Comparison of ENCODE assay signal across 19 cellular contexts in the genomic region with DNA sequence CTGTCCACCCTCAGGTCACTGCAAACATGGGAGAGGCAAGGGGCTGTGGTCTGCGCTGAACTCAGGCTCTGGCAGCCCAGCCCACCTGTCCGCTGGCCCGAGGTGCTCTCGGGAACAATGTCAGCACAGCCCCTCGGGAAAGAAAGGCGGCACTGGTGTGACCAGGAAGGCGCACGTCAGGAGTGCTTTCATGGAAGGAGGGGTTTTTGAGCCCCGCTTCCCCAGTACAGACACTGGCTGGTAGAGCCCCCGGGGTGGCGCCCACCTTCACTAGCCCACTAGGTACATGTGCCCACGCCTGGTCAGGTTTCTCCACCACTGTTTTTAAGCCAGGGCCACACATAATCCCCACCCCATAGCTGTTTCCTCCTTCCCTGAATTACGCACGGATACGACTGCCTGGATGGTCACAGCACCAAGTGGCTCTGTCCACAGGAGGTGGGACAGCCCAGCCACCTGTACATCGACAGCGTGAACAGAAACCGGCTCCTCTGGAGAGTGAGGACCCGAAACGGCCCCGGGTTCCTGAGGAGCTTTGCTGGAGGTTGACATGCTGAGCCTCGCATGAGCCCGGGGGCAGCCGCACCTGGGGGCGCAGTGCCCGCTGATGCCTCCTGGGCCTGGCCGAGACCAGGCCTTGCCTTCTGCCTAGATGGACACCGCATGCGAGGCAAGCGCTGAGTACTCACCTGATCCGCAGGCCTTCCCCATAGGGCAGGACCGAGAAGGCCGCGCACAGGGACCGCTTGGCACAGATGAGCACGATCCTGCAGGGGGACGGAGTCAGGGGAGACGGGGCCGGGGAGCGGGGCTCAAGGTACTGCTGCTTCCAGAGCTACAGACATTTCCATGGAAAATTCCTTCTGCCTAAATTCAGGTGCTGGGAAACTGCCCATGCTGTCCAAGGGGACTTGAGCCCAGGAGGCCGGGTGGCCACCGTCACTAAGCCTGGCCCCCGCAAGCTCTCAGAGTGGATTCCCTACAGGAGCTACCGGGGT. TPM values are rescaled to one million over a fixed set of nuclear protein-coding genes. Genes with fewer than 3 reads are reported as not detected.
DNase-seq lines count a peak whose midpoint lies in the region; ATAC-seq, FAIRE-seq and TF ChIP-seq lines count a peak whose summit lies in the region.
"Had no signal": no experiment of that assay in that cellular context is flagged by ENCODE, and none has a peak within 500 bp of the region (broad histone marks: within the 10 kb centered on the region; RNA-seq: fewer than 3 reads in every experiment).

No MANE protein-coding gene starts in this region.

- in situ Hi-C loops in K562 (cut with MboI) = no loop called here

- H3K9me3 ChIP-seq in Caco-2 (no peaks in the 10 kb centered on the region), K562 (replicated peaks; ENCODE audit: control insufficient read depth, insufficient read depth, low read depth, low read length) (no peaks in the 10 kb centered on the region), colonic mucosa (no peaks in the 10 kb centered on the region)
- H3K9me3 ChIP-seq: A549, BE2C had no signal

- no peaks in the 10 kb centered on the region for H4K20me1 ChIP-seq in K562 (replicated peaks; ENCODE audit: control insufficient read depth, insufficient read depth, low read length)

- H3K27ac ChIP-seq in K562 (ENCODE audit: extremely low read depth, low read depth, low read length) (no peak overlapping the region), colonic mucosa (no peak overlapping the region)
- H3K27ac ChIP-seq: A549, C4-2B, GM23248 had no signal

- TF ChIP-seq RAD21 in K562 (CRISPR knock-in tag; conservative IDR thresholded peaks at IDR 0.05 in 1 of 2, IDR thresholded peaks at IDR 0.05 in 1 of 2) = no peak

- WGBS in K562 (ENCODE audit: insufficient coverage, low coverage, missing lambda C conversion rate) = 85% methylated on average over 35 of the region's 44 CpGs

- FAIRE-seq in HTR-8/SVneo (lab: Jason Lieb, UNC) = peak; percentile 81
- FAIRE-seq in K562 (lab: Jason Lieb, UNC) = no peak
- FAIRE-seq: A549, D721Med, G401.6, GM12891 had no signal

- peaks cover 1% of the 10 kb centered on the region; the same call in 1 of the 2 replicates for H3K36me3 ChIP-seq in Caco-2 (ENCODE audit: control insufficient read depth, insufficient read depth, low read length)
- peaks cover 17% of the 10 kb centered on the region for H3K36me3 ChIP-seq in K562 (ENCODE audit: control insufficient read depth, insufficient read depth, low read length)
- no peaks in the 10 kb centered on the region for H3K36me3 ChIP-seq in colonic mucosa

- no TSS peak for BruUV-seq in Caco-2 (replicated peaks; lab: Mats Ljungman, UMichigan)
- no TSS peak for BruUV-seq in K562 (replicated peaks; lab: Mats Ljungman, UMichigan)

- H3K79me2 ChIP-seq in K562 (ENCODE audit: control insufficient read depth, insufficient read depth, low read length) = peaks cover 3% of the 10 kb centered on the region; the same call in 2 of the 3 replicates

- intact Hi-C loops in Caco-2 (cut with micrococcal nuclease; ENCODE audit: unreplicated experiment) (no loop called here), K562 (cut with micrococcal nuclease) (no loop called here), colonic mucosa (cut with DNase I) (no loop called here)

- TF ChIP-seq POLR2A in K562 (conservative IDR thresholded peaks at IDR 0.05) = no peak

- H3K27me3 ChIP-seq in Caco-2 (replicated peaks; ENCODE audit: control insufficient read depth, insufficient read depth, low read length) (no peaks in the 10 kb centered on the region), K562 (ENCODE audit: control insufficient read depth in 2 of 2, insufficient read depth in 2 of 2, low read length in 2 of 2) (no peaks in the 10 kb centered on the region), colonic mucosa (no peaks in the 10 kb centered on the region)
- H3K27me3 ChIP-seq: BE2C had no signal

- peak overlapping the region; percentile 11 for H3K27ac Mint-ChIP-seq in Caco-2 (ENCODE audit: unreplicated experiment)
- H3K27ac Mint-ChIP-seq: CD4-positive, alpha-beta memory T cell had no signal

- H3K4me2 ChIP-seq in K562 (ENCODE audit: insufficient read depth, low read length) = no peak overlapping the region
- H3K4me2 ChIP-seq: A549 had no signal

- H3K36me3 Mint-ChIP-seq in Caco-2 (ENCODE audit: insufficient read depth, unreplicated experiment) = peaks cover 73% of the 10 kb centered on the region

- peaks cover 13% of the 10 kb centered on the region for H3K9me3 Mint-ChIP-seq in Caco-2 (ENCODE audit: unreplicated experiment)

- H3K4me1 Mint-ChIP-seq in Caco-2 (ENCODE audit: low read depth, unreplicated experiment) = peaks cover 7% of the 10 kb centered on the region

- H3K27me3 Mint-ChIP-seq in Caco-2 (ENCODE audit: insufficient read depth, unreplicated experiment) = no peaks in the 10 kb centered on the region
- H3K27me3 Mint-ChIP-seq: CD4-positive, alpha-beta memory T cell had no signal

- H3K4me3 ChIP-seq in Caco-2 (ENCODE audit: low read depth, low read length) (no peak overlapping the region), K562 (no peak overlapping the region), colonic mucosa (no peak overlapping the region)
- H3K4me3 ChIP-seq: A549, GM23248 had no signal

- POLR2A ChIA-PET in Caco-2 (lab: Charles Lee) (interaction anchor here (0.6 kb wide), 1 partner anchor 8 kb away, joined by 4 read pairs; the partner anchor contains the start of gene RPS21), K562 (lab: Yijun Ruan, JAX) (interaction anchor here (0.6 to 3.0 kb wide), 3 partner anchors 8 to 222 kb away, joined by 3 to 12 read pairs (median 3); partner anchors contain the start of gene RPS21)

- DNase-seq in Caco-2 (no peak), HTR-8/SVneo (ENCODE audit: insufficient read length, low spot score) (no peak), K562 (ENCODE audit: extremely low read depth in 1 of 4, low spot score in 3 of 4) (no peak), colonic mucosa (no peak), NCI-H2171 treated with DMSO at 0.1 percent for 48 hours (lab: John Stamatoyannopoulos, UW) (no peak)
- DNase-seq: BE2C; CD4-positive, alpha-beta memory T cell; DMS153; DMS79 treated with DMSO at 0.1 percent for 48 hours; EL; GM23248; H7 had no signal

- no peaks in the 10 kb centered on the region for H3K4me1 ChIP-seq in Caco-2
- peaks cover 0 to 58% of the 10 kb centered on the region in 2 experiments; a peak in 2 of 5 replicates for H3K4me1 ChIP-seq in K562 (replicated peaks in 1 of 2; ENCODE audit: control insufficient read depth in 2 of 2, insufficient read depth in 2 of 2, low read length in 2 of 2)
- H3K4me1 ChIP-seq in colonic mucosa = no peaks in the 10 kb centered on the region
- H3K4me1 ChIP-seq: A549, BE2C had no signal

- no peak overlapping the region for H3K4me3 Mint-ChIP-seq in Caco-2 (ENCODE audit: unreplicated experiment)
- H3K4me3 Mint-ChIP-seq: CD4-positive, alpha-beta memory T cell had no signal

- TF ChIP-seq CTCF in Caco-2 (IDR thresholded peaks at IDR 0.05; ENCODE audit: insufficient read depth in 1 of 2, low read depth in 1 of 2, low read length in 1 of 2, severe bottlenecking in 1 of 2, unreplicated experiment in 1 of 2) (no peak), K562 (IDR thresholded peaks at IDR 0.05 in 2 of 3, conservative IDR thresholded peaks at IDR 0.05 in 1 of 3; ENCODE audit: insufficient read depth in 2 of 3, low read depth in 1 of 3, low read length in 3 of 3) (no peak), colonic mucosa (IDR thresholded peaks at IDR 0.05) (no peak)

- ATAC-seq in K562 (no peak), HG03354 (IDR thresholded peaks at IDR 0.05; ENCODE audit: poor library complexity, severe bottlenecking, unreplicated experiment) (no peak)

- H3K9ac ChIP-seq in K562 (ENCODE audit: insufficient read depth in 1 of 2, low read depth in 2 of 2, low read length in 2 of 2) (peak overlapping the region in 1 of 2 experiments; percentile 48; a peak in 1 of 4 replicates), colonic mucosa (ENCODE audit: low read depth in 2 of 2, low read length in 2 of 2) (no peak overlapping the region)
- H3K9ac ChIP-seq: GM23248 had no signal

- no peak overlapping the region for H2AFZ ChIP-seq in K562 (ENCODE audit: low read depth, low read length)
- H2AFZ ChIP-seq: GM23248 had no signal

- no peak for TF ChIP-seq EP300 in K562 (IDR thresholded peaks at IDR 0.05; ENCODE audit: low read length)

- CTCF ChIA-PET in Caco-2 (lab: Charles Lee) = interaction anchor here (1.1 to 3.4 kb wide), 3 partner anchors 12 to 222 kb away, joined by 4 to 9 read pairs (median 6); partner anchors contain the start of gene ADRM1
- CTCF ChIA-PET in K562 (lab: Yijun Ruan, JAX; ENCODE audit: low intra/inter-chr PET ratio) = no interaction called here

- peaks cover 5% of the 10 kb centered on the region for H3K9me1 ChIP-seq in K562 (ENCODE audit: control insufficient read depth, insufficient read depth, low read length)

RNA-seq across cellular contexts. Expression of gene RPS21, which starts 7.6 kb away (rescaled TPM):
- total RNA-seq in Caco-2 (2022) = 4,496 and 4,723 TPM in 2 replicates
- total RNA-seq in K562 (2011; cell fraction: chromatin; rRNA removed; ENCODE audit: low replicate concordance) = 256 and 439 TPM in 2 replicates
- total RNA-seq in K562 (2011; cell fraction: nucleolus; rRNA removed) = 1,390 and 1,394 TPM in 2 replicates
- total RNA-seq in K562 (2011; cell fraction: nucleoplasm; rRNA removed) = 1,168 and 2,200 TPM in 2 replicates
- 1,801 and 2,504 TPM in 2 replicates for total RNA-seq in K562 (2014; rRNA removed)
- total RNA-seq in K562 (2014; rRNA removed; fragmentation: Illumina TruSeq; extraction: Trizol) = 1,196 and 1,380 TPM in 2 replicates
- total RNA-seq in K562 (2015; rRNA removed; fragmentation: Illumina TruSeq; extraction: Trizol) = 1,567 and 1,716 TPM in 2 replicates
- total RNA-seq in K562 (2021) = 3,091 and 3,491 TPM in 2 replicates
- polyA plus RNA-seq in K562 (2011; rRNA removed) = 5,647 and 7,256 TPM in 2 replicates
- polyA plus RNA-seq in K562 (2011; cell fraction: cytosol; rRNA removed) = 8,200 and 10,658 TPM in 2 replicates
- 3,206 and 5,803 TPM in 2 replicates for polyA plus RNA-seq in K562 (2011; cell fraction: nucleus; rRNA removed)
- polyA plus RNA-seq in K562 (2012) = 4,519 and 5,994 TPM in 2 replicates
- 1,908 and 2,386 TPM in 2 replicates for polyA plus RNA-seq in K562 (2014; fragmentation: Illumina TruSeq; extraction: Trizol)
- 1,000 to 10,000 TPM; 3,588 to 3,968 TPM for polyA plus RNA-seq in K562 (2014; fragmentation: Nextera tagmentation; extraction: Ambion mirVana)
- 3,958 and 4,439 TPM in 2 replicates for polyA plus RNA-seq in K562 (2014; rRNA removed)
- polyA minus RNA-seq in K562 (2011; rRNA and poly(A)+ RNA removed) = 1,429 and 1,744 TPM in 2 replicates
- 755 and 891 TPM in 2 replicates for polyA minus RNA-seq in K562 (2011; cell fraction: cytosol; rRNA and poly(A)+ RNA removed)
- 430 and 792 TPM in 2 replicates for polyA minus RNA-seq in K562 (2011; cell fraction: nucleus; rRNA and poly(A)+ RNA removed)
- total RNA-seq in colonic mucosa = 1,000 to 10,000 TPM; 1,359 to 1,579 TPM

RNA-seq across cellular contexts. Expression of gene CABLES2, which starts 12.5 kb away (rescaled TPM):
- 30.7 and 36.4 TPM in 2 replicates for total RNA-seq in Caco-2 (2022)
- 3.6 and 7.1 TPM in 2 replicates for total RNA-seq in K562 (2011; cell fraction: chromatin; rRNA removed; ENCODE audit: low replicate concordance)
- total RNA-seq in K562 (2011; cell fraction: nucleolus; rRNA removed) = 3.0 and 3.3 TPM in 2 replicates
- total RNA-seq in K562 (2011; cell fraction: nucleoplasm; rRNA removed) = 2.5 and 3.0 TPM in 2 replicates
- 1.2 and 2.0 TPM in 2 replicates for total RNA-seq in K562 (2014; rRNA removed)
- 0.93 and 1.3 TPM in 2 replicates for total RNA-seq in K562 (2014; rRNA removed; fragmentation: Illumina TruSeq; extraction: Trizol)
- total RNA-seq in K562 (2015; rRNA removed; fragmentation: Illumina TruSeq; extraction: Trizol) = 1.4 and 1.6 TPM in 2 replicates
- total RNA-seq in K562 (2021) = 3.7 and 4.2 TPM in 2 replicates
- polyA plus RNA-seq in K562 (2011; rRNA removed) = 2.2 and 2.5 TPM in 2 replicates
- 2.6 and 3.8 TPM in 2 replicates for polyA plus RNA-seq in K562 (2011; cell fraction: cytosol; rRNA removed)
- 5.3 and 9.0 TPM in 2 replicates for polyA plus RNA-seq in K562 (2011; cell fraction: nucleus; rRNA removed)
- polyA plus RNA-seq in K562 (2012) = 3.9 and 7.7 TPM in 2 replicates
- 2.7 and 3.2 TPM in 2 replicates for polyA plus RNA-seq in K562 (2014; fragmentation: Illumina TruSeq; extraction: Trizol)
- polyA plus RNA-seq in K562 (2014; fragmentation: Nextera tagmentation; extraction: Ambion mirVana) = under 1 TPM; 0.46 to 0.72 TPM
- 2.1 and 2.2 TPM in 2 replicates for polyA plus RNA-seq in K562 (2014; rRNA removed)
- 1.1 and 1.7 TPM in 2 replicates for polyA minus RNA-seq in K562 (2011; rRNA and poly(A)+ RNA removed)
- 5.1 and 5.4 TPM in 2 replicates for polyA minus RNA-seq in K562 (2011; cell fraction: cytosol; rRNA and poly(A)+ RNA removed)
- polyA minus RNA-seq in K562 (2011; cell fraction: nucleus; rRNA and poly(A)+ RNA removed) = 1.6 and 1.7 TPM in 2 replicates
- 10 to 100 TPM in 1 of 2 donors, 1 to 10 TPM in 1; 7.8 to 10.5 TPM for total RNA-seq in colonic mucosa

RNA-seq across cellular contexts. Expression of gene LAMA5, which starts 27.4 kb away (rescaled TPM):
- total RNA-seq in Caco-2 (2022) (1,050 and 1,125 TPM in 2 replicates), K562 (2014; rRNA removed) (26.4 and 38.3 TPM in 2 replicates), K562 (2014; rRNA removed; fragmentation: Illumina TruSeq; extraction: Trizol) (2.2 and 3.2 TPM in 2 replicates), K562 (2015; rRNA removed; fragmentation: Illumina TruSeq; extraction: Trizol) (11.3 and 11.7 TPM in 2 replicates), K562 (2021) (86.4 and 101 TPM in 2 replicates), colonic mucosa (10 to 100 TPM; 32.5 to 35.5 TPM)
- total RNA-seq in K562 (2011; cell fraction: chromatin; rRNA removed; ENCODE audit: low replicate concordance) = 218 and 612 TPM in 2 replicates
- 256 and 378 TPM in 2 replicates for total RNA-seq in K562 (2011; cell fraction: nucleolus; rRNA removed)
- 206 and 238 TPM in 2 replicates for total RNA-seq in K562 (2011; cell fraction: nucleoplasm; rRNA removed)
- polyA plus RNA-seq in K562 (2011; rRNA removed) (4.4 and 10.0 TPM in 2 replicates), K562 (2014; fragmentation: Illumina TruSeq; extraction: Trizol) (7.8 and 20.0 TPM in 2 replicates), K562 (2014; fragmentation: Nextera tagmentation; extraction: Ambion mirVana) (under 1 TPM; 0.31 to 0.48 TPM), K562 (2014; rRNA removed) (60.2 and 67.3 TPM in 2 replicates)
- 3.9 and 11.1 TPM in 2 replicates for polyA plus RNA-seq in K562 (2011; cell fraction: cytosol; rRNA removed)
- polyA plus RNA-seq in K562 (2011; cell fraction: nucleus; rRNA removed) = 130 and 166 TPM in 2 replicates
- polyA plus RNA-seq in K562 (2012) = 49.7 and 63.1 TPM in 2 replicates
- polyA minus RNA-seq in K562 (2011; rRNA and poly(A)+ RNA removed) = 1.5 and 1.9 TPM in 2 replicates
- polyA minus RNA-seq in K562 (2011; cell fraction: cytosol; rRNA and poly(A)+ RNA removed) = 11.0 and 21.3 TPM in 2 replicates
- 33.7 and 42.1 TPM in 2 replicates for polyA minus RNA-seq in K562 (2011; cell fraction: nucleus; rRNA and poly(A)+ RNA removed)
- polyA plus RNA-seq: CD4-positive, alpha-beta memory T cell had no signal

RNA-seq across cellular contexts. Expression of gene RBBP8NL, which starts 32.8 kb away (rescaled TPM):
- total RNA-seq in Caco-2 (2022) (39.2 and 40.5 TPM in 2 replicates), K562 (2014; rRNA removed) (not detected in 2 replicates), K562 (2014; rRNA removed; fragmentation: Illumina TruSeq; extraction: Trizol) (not detected in 2 replicates), K562 (2015; rRNA removed; fragmentation: Illumina TruSeq; extraction: Trizol) (not detected in 2 replicates), K562 (2021) (not detected in 2 replicates), colonic mucosa (10 to 100 TPM in 1 of 2 donors, 1 to 10 TPM in 1; 5.9 to 12.5 TPM)
- total RNA-seq in K562 (2011; cell fraction: chromatin; rRNA removed; ENCODE audit: low replicate concordance) = not detected in 2 replicates
- total RNA-seq in K562 (2011; cell fraction: nucleolus; rRNA removed) = not detected in 2 replicates
- total RNA-seq in K562 (2011; cell fraction: nucleoplasm; rRNA removed) = not detected in 2 replicates
- polyA plus RNA-seq in K562 (2011; rRNA removed) (not detected in 2 replicates), K562 (2014; fragmentation: Illumina TruSeq; extraction: Trizol) (not detected in 2 replicates), K562 (2014; fragmentation: Nextera tagmentation; extraction: Ambion mirVana) (not detected), K562 (2014; rRNA removed) (not detected in 2 replicates)
- polyA plus RNA-seq in K562 (2011; cell fraction: cytosol; rRNA removed) = 0.04 TPM in 1 of 2 replicates, not detected in the other
- 0.09 TPM in 1 of 2 replicates, not detected in the other for polyA plus RNA-seq in K562 (2011; cell fraction: nucleus; rRNA removed)
- not detected in 2 replicates for polyA plus RNA-seq in K562 (2012)
- polyA minus RNA-seq in K562 (2011; rRNA and poly(A)+ RNA removed) = not detected in 2 replicates
- not detected in 2 replicates for polyA minus RNA-seq in K562 (2011; cell fraction: cytosol; rRNA and poly(A)+ RNA removed)
- polyA minus RNA-seq in K562 (2011; cell fraction: nucleus; rRNA and poly(A)+ RNA removed) = not detected in 2 replicates
- total RNA-seq: CD4-positive, alpha-beta memory T cell; GM23248; H7 had no signal
- polyA plus RNA-seq: A549; AG04450; CD4-positive, alpha-beta memory T cell; GM23248 had no signal
